In genomic region chr9:123344273-123345096, GRCh38 we compare ENCODE assay signal across 20 cellular contexts. TPM values are rescaled to one million over a fixed set of nuclear protein-coding genes. Genes with fewer than 3 reads are reported as not detected.
A peak's percentile ranks its signal among the peaks of the same experiment; 100 is the strongest.
DNase-seq lines count a peak whose midpoint lies in the region; TF ChIP-seq lines count a peak whose summit lies in the region.
"Had no signal": no experiment of that assay in that cellular context is flagged by ENCODE, and none has a peak within 500 bp of the region (broad histone marks: within the 10 kb centered on the region; RNA-seq: fewer than 3 reads in every experiment).

No MANE protein-coding gene starts in this region.

- H3K4me3 ChIP-seq in SU-DHL-6 (ENCODE audit: insufficient read depth, low read length, poor library complexity, severe bottlenecking): no peak overlapping the region
- H3K4me3 ChIP-seq in osteoblast (ENCODE audit: insufficient read depth, low read length): no peak overlapping the region
- H3K4me3 ChIP-seq: ascending aorta, esophagus muscularis mucosa, HAP-1, neural progenitor cell had no signal

- H3K9me2 ChIP-seq in SU-DHL-6 (replicated peaks; ENCODE audit: insufficient read depth, low read length): no peaks in the 10 kb centered on the region

- H3F3A ChIP-seq in SU-DHL-6 (ENCODE audit: insufficient read depth): peaks cover 84% of the 10 kb centered on the region

- H3K27me3 ChIP-seq in SU-DHL-6 (ENCODE audit: low read length): no peaks in the 10 kb centered on the region
- H3K27me3 ChIP-seq in osteoblast (ENCODE audit: insufficient read depth, low read length): peaks cover 10% of the 10 kb centered on the region
- H3K27me3 ChIP-seq: ascending aorta, neural progenitor cell had no signal

- TF ChIP-seq CTCF in GM20000 (IDR thresholded peaks at IDR 0.05; ENCODE audit: extremely low read depth, missing control alignments) (no peak), SU-DHL-6 (IDR thresholded peaks at IDR 0.05; ENCODE audit: insufficient read depth, low read length, poor library complexity, severe bottlenecking) (no peak), osteoblast (IDR thresholded peaks at IDR 0.05; ENCODE audit: extremely low read depth, low read depth, low read length) (no peak), RWPE1 (conservative IDR thresholded peaks at IDR 0.05; ENCODE audit: low read depth) (no peak)

- H4K20me1 ChIP-seq in SU-DHL-6 (ENCODE audit: low read depth, low read length) (no peaks in the 10 kb centered on the region), osteoblast (ENCODE audit: insufficient read depth, low read length) (no peaks in the 10 kb centered on the region)

- no peaks in the 10 kb centered on the region for H3K4me1 ChIP-seq in osteoblast (ENCODE audit: insufficient read depth, low read length)
- H3K4me1 ChIP-seq: ascending aorta, Caco-2, HAP-1, neural progenitor cell had no signal

- H3K79me2 ChIP-seq in SU-DHL-6 (ENCODE audit: insufficient read depth, low read length) (no peaks in the 10 kb centered on the region), osteoblast (ENCODE audit: insufficient read depth, low read length) (no peaks in the 10 kb centered on the region)

- H3K36me3 ChIP-seq in SU-DHL-6 (ENCODE audit: low read length) (no peaks in the 10 kb centered on the region), osteoblast (ENCODE audit: insufficient read depth, low read length) (no peaks in the 10 kb centered on the region)
- H3K36me3 ChIP-seq: ascending aorta, esophagus muscularis mucosa, HAP-1, neural progenitor cell had no signal

- CTCF ChIA-PET in RWPE1 (lab: Yijun Ruan, JAX): interaction anchor here (0.5 to 1.1 kb wide), 3 partner anchors 9 to 94 kb away, joined by 3 to 7 read pairs (median 3); no protein-coding TSS in a partner anchor

- H3K9me3 ChIP-seq in SU-DHL-6 (ENCODE audit: insufficient read depth, low read length) (no peaks in the 10 kb centered on the region), osteoblast (ENCODE audit: low read depth, low read length) (no peaks in the 10 kb centered on the region)
- H3K9me3 ChIP-seq: ascending aorta, Caco-2, esophagus muscularis mucosa, HAP-1 had no signal

- H3K9ac ChIP-seq in SU-DHL-6 (ENCODE audit: low read length): peak overlapping the region; percentile 66
- H3K9ac ChIP-seq: neural progenitor cell had no signal

- peak; percentile 30 for DNase-seq in CD1c-positive myeloid dendritic cell (ENCODE audit: extremely low spot score)
- peak; percentile 40 for DNase-seq in GM20000 (ENCODE audit: low spot score)
- DNase-seq in osteoblast (ENCODE audit: insufficient read length, low spot score, missing footprints): peak; percentile 46
- DNase-seq in RWPE1 (ENCODE audit: low spot score): no peak
- no peak for DNase-seq in NCI-H345 (lab: John Stamatoyannopoulos, UW)
- DNase-seq in islet precursor cell: no peak
- DNase-seq: activated CD4-positive, alpha-beta T cell treated with anti-CD3 and anti-CD28 coated beads, Interleukin-2, amount 50 U/mL, for 1 hour; activated gamma-delta T cell treated with Interleukin-2 at 50 U/mL for 16 hours; Caco-2; effector CD8-positive, alpha-beta T cell; MM.1S; NCI-H2029; NCI-H446; T-cell had no signal

- H3K4me2 ChIP-seq in SU-DHL-6 (ENCODE audit: low read depth, low read length, poor library complexity, severe bottlenecking) (peak overlapping the region; percentile 57), osteoblast (ENCODE audit: insufficient read depth, low read length) (no peak overlapping the region)
- H3K4me2 ChIP-seq: neural progenitor cell had no signal

- H3K27ac ChIP-seq in SU-DHL-6 (ENCODE audit: low read depth, low read length) (peak overlapping the region; percentile 94), osteoblast (ENCODE audit: low read depth, low read length) (no peak overlapping the region), RWPE1 (no peak overlapping the region)
- H3K27ac ChIP-seq: ascending aorta, neural progenitor cell had no signal

- POLR2A ChIA-PET in RWPE1 (lab: Yijun Ruan, JAX; ENCODE audit: low non-redundant PET): no interaction called here

- H2AFZ ChIP-seq in SU-DHL-6 (ENCODE audit: low read depth, low read length, severe bottlenecking): no peak overlapping the region
- no peak overlapping the region for H2AFZ ChIP-seq in osteoblast (ENCODE audit: low read length)
- H2AFZ ChIP-seq: neural progenitor cell had no signal

RNA-seq across cellular contexts. Expression of gene CRB2, which starts 11.5 kb away (rescaled TPM):
- total RNA-seq in osteoblast: not detected in 2 replicates
- total RNA-seq: ascending aorta, pulmonary artery endothelial cell had no signal

Comparison
In these comparisons a context has a peak if more than half of its experiments do, and no peak if none do; other contexts are left out.
1. DNase-seq: peak in CD1c-positive myeloid dendritic cell (single experiment), GM20000 (single experiment) and osteoblast (single experiment); none in RWPE1 (single experiment), NCI-H345 (single experiment) and islet precursor cell (single experiment).